ENCODE assay signal across 8 cellular contexts in the genomic region with DNA sequence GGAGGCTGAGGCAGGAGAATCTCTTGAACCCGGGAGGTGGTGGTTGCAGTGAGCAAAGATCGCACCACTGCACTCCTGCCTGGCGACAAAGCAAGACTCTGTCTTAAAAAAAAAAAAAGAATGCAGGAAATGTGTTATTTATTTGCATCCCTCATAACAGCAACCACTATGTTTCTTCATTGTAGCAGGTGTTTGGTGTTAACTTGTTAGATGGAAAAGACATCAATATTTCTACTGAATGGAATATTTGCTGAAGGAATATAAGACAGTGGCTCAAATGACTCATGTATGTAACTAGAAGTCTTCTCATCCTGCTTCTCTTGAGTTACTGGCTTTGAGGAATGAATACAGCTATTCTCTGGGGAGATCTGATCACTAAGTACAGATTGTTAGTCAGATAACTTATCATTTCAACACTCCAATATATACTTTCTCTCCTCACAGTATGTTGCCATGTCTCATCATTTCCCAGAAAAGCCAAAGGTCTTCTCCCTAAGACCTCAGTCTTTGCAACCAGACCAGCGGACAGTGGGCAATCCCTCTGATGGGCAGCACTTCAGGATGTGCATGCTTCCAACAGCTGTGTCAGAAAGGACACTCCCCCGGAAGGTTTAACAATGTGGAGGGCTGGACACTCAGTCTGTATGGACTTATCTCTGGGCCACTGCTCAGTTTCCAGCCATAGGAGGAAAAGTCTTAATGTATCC.
DNase-seq lines count a peak whose midpoint lies in the region; ATAC-seq and TF ChIP-seq lines count a peak whose summit lies in the region.
"Had no signal": no experiment of that assay in that cellular context is flagged by ENCODE, and none has a peak within 500 bp of the region (broad histone marks: within the 10 kb centered on the region; RNA-seq: fewer than 3 reads in every experiment).

No MANE protein-coding gene starts in this region.

- H3K4me3 ChIP-seq in spleen: peak overlapping the region in 2 of 8 donors; percentile 16 to 53

- peak; percentile 3 for DNase-seq in NCI-H146 treated with DMSO at 0.1 percent for 48 hours (lab: John Stamatoyannopoulos, UW; ENCODE audit: unreplicated experiment)
- DNase-seq in dermis blood vessel endothelial cell: peak; percentile 71
- DNase-seq in spleen: no peak
- DNase-seq in NOMO-1 treated with dmso at 0.1 percent for 144 hours (lab: John Stamatoyannopoulos, UW; ENCODE audit: unreplicated experiment): no peak
- DNase-seq in NCI-H1105 (lab: John Stamatoyannopoulos, UW): no peak
- DNase-seq: cerebellar nuclear complex had no signal

- ATAC-seq in GM21786 (IDR thresholded peaks at IDR 0.05; ENCODE audit: unreplicated experiment): peak; percentile 26
- no peak for ATAC-seq in HG03521 (IDR thresholded peaks at IDR 0.05; ENCODE audit: unreplicated experiment)

- no peak for TF ChIP-seq POLR2A in spleen (IDR thresholded peaks at IDR 0.05)

- H3K27ac ChIP-seq in spleen: peak overlapping the region; percentile 56 to 88 (median 70)

- 57 to 72% (median 63%) methylated on average over 5 of the region's 5 CpGs for WGBS in spleen, 5 donors

- no peaks in the 10 kb centered on the region for H3K27me3 ChIP-seq in spleen (replicated peaks in 1 of 7)

- no peak for TF ChIP-seq CTCF in spleen (IDR thresholded peaks at IDR 0.05 in 8 of 11, conservative IDR thresholded peaks at IDR 0.05 in 3 of 11)

- intact Hi-C loops in spleen (cut with DNase I; ENCODE audit: low total_unique reads): loop anchor here (10.0 kb wide), 1 partner anchor 111 kb away; no protein-coding TSS in a partner anchor

- no peaks in the 10 kb centered on the region for H3K9me3 ChIP-seq in spleen

- H3K36me3 ChIP-seq in spleen: peaks cover 0 to 12% (median 0%) of the 10 kb centered on the region in 6 donors

- H3K4me1 ChIP-seq in spleen: peaks cover 38 to 56% (median 40%) of the 10 kb centered on the region in 6 donors

Comparison
In these comparisons a context has a peak if more than half of its experiments do, and no peak if none do; other contexts are left out.
1. DNase-seq: peak in NCI-H146 treated with DMSO at 0.1 percent for 48 hours (single experiment) and dermis blood vessel endothelial cell (single experiment); none in spleen (single experiment), NOMO-1 treated with dmso at 0.1 percent for 144 hours (single experiment) and NCI-H1105 (single experiment).